Comparison of ENCODE assay signal across 32 cellular contexts in genomic region chrX:150370589-150371312, GRCh38.
"Had no signal": no experiment of that assay in that cellular context is flagged by ENCODE, and none has a peak within 500 bp of the region (broad histone marks: within the 10 kb centered on the region; RNA-seq: fewer than 3 reads in every experiment).

No MANE protein-coding gene starts in this region.

- H3K36me3 ChIP-seq: breast epithelium, esophagus squamous epithelium, gastrocnemius medialis, left ventricle myocardium inferior, pancreas, prostate gland, stomach, thyroid gland, upper lobe of right lung had no signal

- H3K9me3 ChIP-seq: breast epithelium, esophagus squamous epithelium, gastrocnemius medialis, left ventricle myocardium inferior, mucosa of descending colon, pancreas, prostate gland, stomach, thyroid gland, upper lobe of right lung had no signal

- H3K4me1 Mint-ChIP-seq: activated T-helper 17 cell treated with anti-CD3 and anti-CD28 coated beads, Interleukin-2, amount 50 U/mL, for 72 hours had no signal

- DNase-seq: activated CD4-positive, alpha-beta T cell treated with anti-CD3 and anti-CD28 coated beads for 4 hours; activated CD4-positive, alpha-beta T cell treated with anti-CD3 and anti-CD28 coated beads, Interleukin-2, amount 50 U/mL, for 4 hours; activated CD8-positive, alpha-beta memory T cell treated with anti-CD3 and anti-CD28 coated beads, Interleukin-2, amount 50 U/mL, for 48 hours; activated naive CD8-positive, alpha-beta T cell treated with anti-CD3 and anti-CD28 coated beads, Interleukin-2, amount 50 U/mL, for 24 hours; activated T-cell treated with anti-CD3 and anti-CD28 coated beads, Interleukin-2, amount 50 U/mL, for 24 hours; central memory CD4-positive, alpha-beta T cell; dermis blood vessel endothelial cell; effector CD8-positive, alpha-beta T cell; esophagus squamous epithelium; gastrocnemius medialis; glutamatergic neuron; islet precursor cell; left ventricle myocardium inferior; mucosa of descending colon; nephron progenitor cell; pancreas; stimulated activated CD4-positive, alpha-beta T cell treated with anti-CD3 and anti-CD28 coated beads, Interleukin-15, amount 100 ng/mL, for 24 hours; stimulated activated CD4-positive, alpha-beta T cell treated with anti-CD3 and anti-CD28 coated beads, Interleukin-2, amount 100 ng/mL, for 24 hours; stimulated activated naive B cell treated with anti-CD40 and anti-IgM and Interleukin-4, amounts not matched to agents 10 μg/mL and 1 μg/mL and 100 μg/mL, for 72 hours; stomach; T-helper 9 cell; thyroid gland; upper lobe of right lung had no signal

- H3K4me3 Mint-ChIP-seq: activated naive CD4-positive, alpha-beta T cell treated with anti-CD3 and anti-CD28 coated beads, Interleukin-2, amount 50 U/mL, for 24 hours; activated naive CD8-positive, alpha-beta T cell treated with anti-CD3 and anti-CD28 coated beads, Interleukin-2, amount 50 U/mL, for 24 hours; activated T-cell treated with anti-CD3 and anti-CD28 coated beads, Interleukin-2, amount 50 U/mL, for 24 hours; activated T-helper 17 cell treated with anti-CD3 and anti-CD28 coated beads, Interleukin-2, amount 50 U/mL, for 72 hours; nephron progenitor cell; stimulated activated naive B cell treated with anti-CD40 and anti-IgM and Interleukin-4, amounts not matched to agents 10 μg/mL and 1 μg/mL and 100 μg/mL, for 72 hours; T-helper 1 cell treated with Interleukin-12 subunit alpha and Interleukin-12 subunit beta and Interleukin-4 antibody, amounts not matched to agents 30 μg/mL and 1 μg/mL, for 36 hours had no signal

- H3K9me3 Mint-ChIP-seq: activated naive CD4-positive, alpha-beta T cell treated with anti-CD3 and anti-CD28 coated beads, Interleukin-2, amount 50 U/mL, for 24 hours; activated naive CD8-positive, alpha-beta T cell treated with anti-CD3 and anti-CD28 coated beads, Interleukin-2, amount 50 U/mL, for 24 hours; activated T-cell treated with anti-CD3 and anti-CD28 coated beads, Interleukin-2, amount 50 U/mL, for 24 hours; activated T-helper 17 cell treated with anti-CD3 and anti-CD28 coated beads, Interleukin-2, amount 50 U/mL, for 72 hours; stimulated activated naive B cell treated with anti-CD40 and anti-IgM and Interleukin-4, amounts not matched to agents 10 μg/mL and 1 μg/mL and 100 μg/mL, for 72 hours; T-helper 1 cell treated with Interleukin-12 subunit alpha and Interleukin-12 subunit beta and Interleukin-4 antibody, amounts not matched to agents 30 μg/mL and 1 μg/mL, for 36 hours had no signal

- ATAC-seq: activated naive CD8-positive, alpha-beta T cell treated with anti-CD3 and anti-CD28 coated beads, Interleukin-2, amount 50 U/mL, for 24 hours; activated T-helper 17 cell treated with anti-CD3 and anti-CD28 coated beads, Interleukin-2, amount 50 U/mL, for 72 hours; gastrocnemius medialis; mucosa of descending colon; pancreas; stimulated activated naive B cell treated with anti-CD40 and anti-IgM and Interleukin-4, amounts not matched to agents 10 μg/mL and 1 μg/mL and 100 μg/mL, for 72 hours; upper lobe of right lung had no signal

- H3K36me3 Mint-ChIP-seq: activated naive CD4-positive, alpha-beta T cell treated with anti-CD3 and anti-CD28 coated beads, Interleukin-2, amount 50 U/mL, for 24 hours; stimulated activated naive B cell treated with anti-CD40 and anti-IgM and Interleukin-4, amounts not matched to agents 10 μg/mL and 1 μg/mL and 100 μg/mL, for 72 hours had no signal

- H3K4me3 ChIP-seq: breast epithelium, esophagus squamous epithelium, gastrocnemius medialis, hepatocyte, left ventricle myocardium inferior, lung, mucosa of descending colon, pancreas, prostate gland, stomach, thyroid gland, upper lobe of right lung had no signal

- H2AFZ ChIP-seq: hepatocyte had no signal

- H3K27ac Mint-ChIP-seq: activated naive CD4-positive, alpha-beta T cell treated with anti-CD3 and anti-CD28 coated beads, Interleukin-2, amount 50 U/mL, for 24 hours; activated naive CD8-positive, alpha-beta T cell treated with anti-CD3 and anti-CD28 coated beads, Interleukin-2, amount 50 U/mL, for 24 hours; activated T-cell treated with anti-CD3 and anti-CD28 coated beads, Interleukin-2, amount 50 U/mL, for 24 hours; activated T-helper 17 cell treated with anti-CD3 and anti-CD28 coated beads, Interleukin-2, amount 50 U/mL, for 72 hours; nephron progenitor cell; stimulated activated naive B cell treated with anti-CD40 and anti-IgM and Interleukin-4, amounts not matched to agents 10 μg/mL and 1 μg/mL and 100 μg/mL, for 72 hours; T-helper 1 cell treated with Interleukin-12 subunit alpha and Interleukin-12 subunit beta and Interleukin-4 antibody, amounts not matched to agents 30 μg/mL and 1 μg/mL, for 36 hours had no signal

- H3K27me3 ChIP-seq: esophagus squamous epithelium, gastrocnemius medialis, hepatocyte, pancreas, stomach, thyroid gland, upper lobe of right lung had no signal

- H3K27me3 Mint-ChIP-seq: activated naive CD4-positive, alpha-beta T cell treated with anti-CD3 and anti-CD28 coated beads, Interleukin-2, amount 50 U/mL, for 24 hours; activated naive CD8-positive, alpha-beta T cell treated with anti-CD3 and anti-CD28 coated beads, Interleukin-2, amount 50 U/mL, for 24 hours; activated T-helper 17 cell treated with anti-CD3 and anti-CD28 coated beads, Interleukin-2, amount 50 U/mL, for 72 hours had no signal

- H3K4me1 ChIP-seq: breast epithelium, gastrocnemius medialis, left ventricle myocardium inferior, pancreas, prostate gland, thyroid gland, upper lobe of right lung had no signal

- H3K27ac ChIP-seq: breast epithelium, epithelial cell of prostate, gastrocnemius medialis, hepatocyte, left ventricle myocardium inferior, pancreas, prostate gland, stomach, thyroid gland, upper lobe of right lung, VCaP had no signal

- H3K79me2 ChIP-seq: hepatocyte had no signal

- H3K4me2 ChIP-seq: hepatocyte had no signal
